In the genomic region with DNA sequence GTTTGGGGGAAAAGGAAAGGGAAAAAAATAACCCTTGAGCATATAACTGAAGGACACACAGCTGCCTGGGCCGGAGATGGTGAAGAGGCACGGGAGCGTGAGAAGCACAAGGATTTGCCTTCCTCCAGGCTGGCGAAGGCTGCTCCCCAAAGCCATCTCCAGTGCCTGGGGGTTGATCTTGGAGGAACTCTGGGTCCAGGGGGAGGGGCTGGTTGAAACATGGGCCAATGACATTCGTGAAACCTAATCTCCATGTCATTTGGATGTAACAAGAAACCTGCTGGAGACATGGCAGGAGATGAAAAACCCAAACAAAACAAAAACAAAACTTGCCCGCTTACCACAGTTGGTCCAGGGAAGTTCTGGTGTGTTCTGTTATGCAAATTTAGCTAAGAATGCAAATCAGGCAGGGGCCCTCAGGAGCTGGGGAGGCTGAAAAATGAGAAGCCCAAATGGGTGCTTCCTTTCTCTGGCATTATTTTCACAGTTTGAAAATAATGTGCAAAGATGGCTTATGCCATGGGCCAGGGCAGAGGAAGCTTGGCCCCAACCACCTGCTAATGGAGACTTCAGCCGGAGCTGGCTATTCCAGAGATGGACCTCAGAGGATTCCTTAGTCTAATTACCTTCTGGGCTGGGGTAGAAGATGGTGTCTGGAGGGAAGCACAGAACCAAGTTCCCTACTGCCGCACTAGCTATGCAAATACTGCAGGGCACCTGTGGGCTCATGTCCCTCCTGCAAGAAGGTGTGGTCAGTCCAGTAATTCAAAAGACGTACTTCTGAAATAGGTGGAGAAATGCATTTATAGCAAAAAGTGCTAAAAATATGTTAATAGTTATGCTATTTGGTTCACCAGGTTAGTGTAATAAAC, we compare ENCODE assay signal across 1 cellular context.
TF ChIP-seq lines count a peak whose summit lies in the region.

No MANE protein-coding gene starts in this region.

TF ChIP-seq in WTC11, 78 proteins besides CTCF, POLR2A, EP300 and RAD21 (continued from another document):
- TF ChIP-seq, protein P1, sequence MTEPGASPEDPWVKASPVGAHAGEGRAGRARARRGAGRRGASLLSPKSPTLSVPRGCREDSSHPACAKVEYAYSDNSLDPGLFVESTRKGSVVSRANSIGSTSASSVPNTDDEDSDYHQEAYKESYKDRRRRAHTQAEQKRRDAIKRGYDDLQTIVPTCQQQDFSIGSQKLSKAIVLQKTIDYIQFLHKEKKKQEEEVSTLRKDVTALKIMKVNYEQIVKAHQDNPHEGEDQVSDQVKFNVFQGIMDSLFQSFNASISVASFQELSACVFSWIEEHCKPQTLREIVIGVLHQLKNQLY (CRISPR knock-in tag; IDR thresholded peaks at IDR 0.05), result no peak
- TF ChIP-seq NR1H2 (CRISPR knock-in tag; IDR thresholded peaks at IDR 0.05), result no peak
- TF ChIP-seq ETV6 (CRISPR knock-in tag; IDR thresholded peaks at IDR 0.05), result peak; percentile 36; the same call in 1 of the 2 replicates
- TF ChIP-seq ZNF138 (CRISPR knock-in tag; conservative IDR thresholded peaks at IDR 0.05), result no peak
- no peak for TF ChIP-seq ZNF219 (CRISPR knock-in tag; IDR thresholded peaks at IDR 0.05; ENCODE audit: borderline replicate concordance)
